Comparison of ENCODE assay signal across 8 cellular contexts in genomic region chr10:69407621-69408301, GRCh38. TPM values are rescaled to one million over a fixed set of nuclear protein-coding genes. Genes with fewer than 3 reads are reported as not detected.
DNase-seq lines count a peak whose midpoint lies in the region; ATAC-seq, FAIRE-seq and TF ChIP-seq lines count a peak whose summit lies in the region.

No MANE protein-coding gene starts in this region.

- peaks cover 14% of the 10 kb centered on the region for H3K36me3 Mint-ChIP-seq in T-cell

- peak; percentile 18 for TF ChIP-seq CTCF in AG04449 (IDR thresholded peaks at IDR 0.05; ENCODE audit: insufficient read depth, low read length, missing control alignments)
- peak in 2 of 3 experiments; percentile 28 to 35 for TF ChIP-seq CTCF in esophagus muscularis mucosa (IDR thresholded peaks at IDR 0.05)
- no peak for TF ChIP-seq CTCF in sigmoid colon (IDR thresholded peaks at IDR 0.05)

- POLR2A ChIA-PET in AG04449 (lab: Yijun Ruan, JAX) (interaction anchor here (0.6 to 1.7 kb wide), 2 partner anchors 80 to 89 kb away, joined by 4 to 5 read pairs; no protein-coding TSS in a partner anchor), T-cell (lab: Charles Lee) (interaction anchor here (0.5 kb wide), 2 partner anchors 169 to 172 kb away, joined by 3 read pairs; no protein-coding TSS in a partner anchor)

- H3K27ac Mint-ChIP-seq in T-cell = peak overlapping the region in 1 of 2 donors; percentile 49

- TF ChIP-seq POLR2A in GM12891 (IDR thresholded peaks at IDR 0.05; ENCODE audit: low read depth, low read length) (no peak), esophagus muscularis mucosa (IDR thresholded peaks at IDR 0.05; ENCODE audit: low read depth) (no peak), sigmoid colon (IDR thresholded peaks at IDR 0.05) (no peak)

- no peak for DNase-seq in AG04449 (ENCODE audit: low read depth, low spot score)
- DNase-seq in GM12891 (ENCODE audit: insufficient read length, low spot score) = peak; percentile 37
- DNase-seq in T-cell = peak in 4 of 34 experiments; percentile 18 to 35 (median 26)
- DNase-seq in esophagus muscularis mucosa (ENCODE audit: extremely low spot score) = no peak
- DNase-seq in sigmoid colon = no peak
- no peak for DNase-seq in cerebellar nuclear complex (lab: John Stamatoyannopoulos, UW)

- H3K27ac ChIP-seq in esophagus muscularis mucosa (replicated peaks in 1 of 4) (peak overlapping the region; percentile 95 to 98 (median 97)), sigmoid colon (peak overlapping the region; percentile 88 to 97 (median 94))

- no peak overlapping the region for H3K4me3 ChIP-seq in AG04449 (ENCODE audit: low read depth, low read length)
- H3K4me3 ChIP-seq in esophagus muscularis mucosa = peak overlapping the region; percentile 20 to 57 (median 43)
- peak overlapping the region in 3 of 4 donors; percentile 22 to 44 (median 31) for H3K4me3 ChIP-seq in sigmoid colon

- WGBS in esophagus muscularis mucosa = 60% methylated on average over 14 of the region's 14 CpGs
- 70 to 77% methylated on average over 14 of the region's 14 CpGs for WGBS in sigmoid colon, 2 donors

- no peak for TF ChIP-seq EP300 in esophagus muscularis mucosa (IDR thresholded peaks at IDR 0.05)
- TF ChIP-seq EP300 in sigmoid colon (IDR thresholded peaks at IDR 0.05) = no peak

- H3K9me3 ChIP-seq in esophagus muscularis mucosa (no peaks in the 10 kb centered on the region), sigmoid colon (no peaks in the 10 kb centered on the region)

- H3K36me3 ChIP-seq in esophagus muscularis mucosa = peaks cover 9 to 28% (median 21%) of the 10 kb centered on the region in 4 donors
- H3K36me3 ChIP-seq in sigmoid colon = peaks cover 14 to 40% (median 18%) of the 10 kb centered on the region in 4 donors

- H3K4me1 ChIP-seq in esophagus muscularis mucosa (peaks cover 34 to 88% (median 82%) of the 10 kb centered on the region in 4 donors), sigmoid colon (peaks cover 0 to 94% (median 79%) of the 10 kb centered on the region in 4 donors)

- no peak for ATAC-seq in T-cell (replicated peaks in 1 of 4)
- no peak for ATAC-seq in GM21717 (IDR thresholded peaks at IDR 0.05; ENCODE audit: unreplicated experiment)
- ATAC-seq in HG03354 (IDR thresholded peaks at IDR 0.05; ENCODE audit: poor library complexity, severe bottlenecking, unreplicated experiment) = no peak

- CTCF ChIA-PET in AG04449 (lab: Yijun Ruan, JAX) (interaction anchor here (0.5 to 6.6 kb wide), 55 partner anchors 9 to 454 kb away, joined by 3 to 81 read pairs (median 4); partner anchors contain the start of genes DDX21, HK1, HKDC1 and TACR2), T-cell (lab: Charles Lee) (interaction anchor here (0.6 to 1.9 kb wide), 27 partner anchors 9 to 1200 kb away, joined by 3 to 13 read pairs (median 4); partner anchors contain the start of gene DDX21 (in 1 of the 2))

- H3K27me3 ChIP-seq in esophagus muscularis mucosa (no peaks in the 10 kb centered on the region), sigmoid colon (no peaks in the 10 kb centered on the region)

- peaks cover 17 to 25% (median 21%) of the 10 kb centered on the region in 3 donors for H3K4me1 Mint-ChIP-seq in T-cell

- FAIRE-seq in GM12891 (lab: Jason Lieb, UNC) = peak; percentile 69

- H3K4me3 Mint-ChIP-seq in T-cell = peak overlapping the region in 2 of 3 donors; percentile 37 to 73

- no peaks in the 10 kb centered on the region for H3K27me3 Mint-ChIP-seq in T-cell

- intact Hi-C loops in esophagus muscularis mucosa (cut with DNase I) (loop anchor here (10.0 kb wide), 1 partner anchor 227 kb away; the partner anchor contains the start of gene FAM241B), sigmoid colon (cut with DNase I) (loop anchor here (10.0 kb wide), 1 partner anchor 227 kb away; the partner anchor contains the start of gene FAM241B)

- H3K9me3 Mint-ChIP-seq in T-cell = no peaks in the 10 kb centered on the region

TF ChIP-seq in GM12891, 5 proteins besides CTCF, POLR2A, EP300 and RAD21:
- no peak for TF ChIP-seq SPI1 (IDR thresholded peaks at IDR 0.05; ENCODE audit: low read depth, low read length)
- TF ChIP-seq POLR2AphosphoS5 (IDR thresholded peaks at IDR 0.05; ENCODE audit: low read depth, low read length) = no peak
- TF ChIP-seq TAF1 (IDR thresholded peaks at IDR 0.05; ENCODE audit: low read depth, low read length) = no peak
- no peak for TF ChIP-seq POU2F2 (IDR thresholded peaks at IDR 0.05; ENCODE audit: low read depth, low read length)
- TF ChIP-seq PAX5 (IDR thresholded peaks at IDR 0.05; ENCODE audit: insufficient read depth, low read length, severe bottlenecking) = no peak

RNA-seq across cellular contexts. Expression of gene TACR2, which starts 9.0 kb away (rescaled TPM):
- 0.18 TPM for polyA plus RNA-seq in GM12891 (2012; ENCODE audit: low read depth, missing spikeins)
- not detected for total RNA-seq in T-cell
- total RNA-seq in esophagus muscularis mucosa = 10 to 100 TPM; 51.4 to 72.6 (median 68.1) TPM
- 100 to 1,000 TPM; 161 to 184 (median 170) TPM for total RNA-seq in sigmoid colon
- 10 to 100 TPM in 1 of 3 donors, 1 to 10 TPM in 1, not detected in 1; 6.0 to 14.4 TPM for polyA plus RNA-seq in sigmoid colon

RNA-seq across cellular contexts. Expression of gene TSPAN15, which starts 43.5 kb away (rescaled TPM):
- polyA plus RNA-seq in GM12891 (2012; ENCODE audit: low read depth, missing spikeins) = 2.2 TPM
- total RNA-seq in T-cell (1 to 10 TPM; 2.9 to 8.2 (median 6.2) TPM), esophagus muscularis mucosa (10 to 100 TPM; 40.3 to 59.4 (median 53.5) TPM), sigmoid colon (10 to 100 TPM; 55.4 to 76.4 (median 67.4) TPM)
- 100 to 1,000 TPM in 1 of 3 donors, 10 to 100 TPM in 2; 43.0 to 100 (median 70.9) TPM for polyA plus RNA-seq in sigmoid colon

Comparison
In these comparisons a context has a peak if more than half of its experiments do, and no peak if none do; other contexts are left out.
1. CTCF ChIP-seq: peak in AG04449 (single experiment) and esophagus muscularis mucosa (2 of 3); none in sigmoid colon (0 of 4).
2. RNA of gene TACR2, which starts 9.0 kb away (total RNA-seq): 161 to 184 TPM in sigmoid colon and 51.4 to 72.6 TPM in esophagus muscularis mucosa; not detected in T-cell; every median in the first group is over 10 times any median in the second.
3. RNA of gene TSPAN15, which starts 43.5 kb away (total RNA-seq): 55.4 to 76.4 TPM in sigmoid colon and 40.3 to 59.4 TPM in esophagus muscularis mucosa; 2.9 to 8.2 TPM in T-cell; every median in the first group is over 4 times any median in the second.